ENCODE assay signal across 22 cellular contexts in the genomic region with DNA sequence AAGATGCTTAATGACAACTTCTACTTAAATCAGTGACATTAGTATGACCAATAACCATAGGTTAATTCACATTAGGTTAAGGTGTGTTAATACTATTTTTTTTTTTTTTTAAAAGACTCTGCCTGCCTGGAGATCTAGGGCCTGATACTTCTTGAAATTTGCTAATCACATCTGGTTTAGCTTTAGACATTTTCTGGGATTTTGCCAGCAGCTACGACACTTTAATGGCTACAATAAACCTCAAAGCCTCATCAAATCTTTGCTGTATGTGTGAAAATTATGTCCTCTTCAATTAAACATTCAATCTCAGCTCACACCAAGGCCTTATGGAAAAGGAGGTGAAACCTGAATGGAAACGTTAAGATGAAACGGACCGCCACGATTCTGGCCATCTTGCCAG.
"Had no signal": no experiment of that assay in that cellular context is flagged by ENCODE, and none has a peak within 500 bp of the region (broad histone marks: within the 10 kb centered on the region; RNA-seq: fewer than 3 reads in every experiment).

No MANE protein-coding gene starts in this region.

- H3K9me3 ChIP-seq: adrenal gland had no signal

- H3K36me3 Mint-ChIP-seq: activated naive CD8-positive, alpha-beta T cell treated with anti-CD3 and anti-CD28 coated beads, Interleukin-2, amount 10 ng/mL, durations not matched to agents 7 days and 5 days had no signal

- H3K27me3 ChIP-seq: adrenal gland, SJSA1 had no signal

- H3K27ac Mint-ChIP-seq: activated CD8-positive, alpha-beta T cell treated with anti-CD3 and anti-CD28 coated beads for 36 hours; activated naive CD8-positive, alpha-beta T cell treated with anti-CD3 and anti-CD28 coated beads, Interleukin-2, amount 10 ng/mL, durations not matched to agents 7 days and 5 days; activated T-cell treated with anti-CD3 and anti-CD28 coated beads, Interleukin-2, amount 50 U/mL, for 72 hours; T-helper 1 cell treated with Interleukin-12 subunit alpha and Interleukin-12 subunit beta and Interleukin-4 antibody, amounts not matched to agents 30 μg/mL and 1 μg/mL, for 36 hours had no signal

- H3K4me3 ChIP-seq: adrenal gland, SJSA1 had no signal

- DNase-seq: activated CD4-positive, alpha-beta T cell treated with anti-CD3 and anti-CD28 coated beads for 4 hours; activated CD8-positive, alpha-beta memory T cell treated with anti-CD3 and anti-CD28 coated beads, Interleukin-2, amount 50 U/mL, for 4 hours; activated CD8-positive, alpha-beta T cell treated with anti-CD3 and anti-CD28 coated beads for 36 hours; activated naive CD4-positive, alpha-beta T cell treated with anti-CD3 and anti-CD28 coated beads, Interleukin-2, amount 50 U/mL, for 16 hours; activated naive CD8-positive, alpha-beta T cell treated with anti-CD3 and anti-CD28 coated beads, Interleukin-2, amount 10 ng/mL, durations not matched to agents 7 days and 5 days; activated T-cell treated with anti-CD3 and anti-CD28 coated beads, Interleukin-2, amount 50 U/mL, for 72 hours; adrenal gland; anterior cingulate cortex; central memory CD4-positive, alpha-beta T cell; KBM-7; NCI-H1048; NCI-H1417; NCI-H2029; NCI-H2107; NCI-H2171 treated with DMSO at 0.1 percent for 48 hours; NCI-H226; NCI-H526; NCI-H82; PC-3; SHP77 had no signal

- H3K27ac ChIP-seq: adrenal gland, SJSA1 had no signal

- H3K36me3 ChIP-seq: adrenal gland had no signal

- H3K4me1 ChIP-seq: adrenal gland had no signal

- H3K9me3 Mint-ChIP-seq: activated CD8-positive, alpha-beta T cell treated with anti-CD3 and anti-CD28 coated beads for 36 hours; activated naive CD8-positive, alpha-beta T cell treated with anti-CD3 and anti-CD28 coated beads, Interleukin-2, amount 10 ng/mL, durations not matched to agents 7 days and 5 days; activated T-cell treated with anti-CD3 and anti-CD28 coated beads, Interleukin-2, amount 50 U/mL, for 72 hours; T-helper 1 cell treated with Interleukin-12 subunit alpha and Interleukin-12 subunit beta and Interleukin-4 antibody, amounts not matched to agents 30 μg/mL and 1 μg/mL, for 36 hours had no signal

- H3K4me1 Mint-ChIP-seq: activated naive CD8-positive, alpha-beta T cell treated with anti-CD3 and anti-CD28 coated beads, Interleukin-2, amount 10 ng/mL, durations not matched to agents 7 days and 5 days had no signal

- H3K27me3 Mint-ChIP-seq: activated CD8-positive, alpha-beta T cell treated with anti-CD3 and anti-CD28 coated beads for 36 hours had no signal

- H3K4me3 Mint-ChIP-seq: activated CD8-positive, alpha-beta T cell treated with anti-CD3 and anti-CD28 coated beads for 36 hours; activated naive CD8-positive, alpha-beta T cell treated with anti-CD3 and anti-CD28 coated beads, Interleukin-2, amount 10 ng/mL, durations not matched to agents 7 days and 5 days; activated T-cell treated with anti-CD3 and anti-CD28 coated beads, Interleukin-2, amount 50 U/mL, for 72 hours; T-helper 1 cell treated with Interleukin-12 subunit alpha and Interleukin-12 subunit beta and Interleukin-4 antibody, amounts not matched to agents 30 μg/mL and 1 μg/mL, for 36 hours had no signal
